In the genomic region with DNA sequence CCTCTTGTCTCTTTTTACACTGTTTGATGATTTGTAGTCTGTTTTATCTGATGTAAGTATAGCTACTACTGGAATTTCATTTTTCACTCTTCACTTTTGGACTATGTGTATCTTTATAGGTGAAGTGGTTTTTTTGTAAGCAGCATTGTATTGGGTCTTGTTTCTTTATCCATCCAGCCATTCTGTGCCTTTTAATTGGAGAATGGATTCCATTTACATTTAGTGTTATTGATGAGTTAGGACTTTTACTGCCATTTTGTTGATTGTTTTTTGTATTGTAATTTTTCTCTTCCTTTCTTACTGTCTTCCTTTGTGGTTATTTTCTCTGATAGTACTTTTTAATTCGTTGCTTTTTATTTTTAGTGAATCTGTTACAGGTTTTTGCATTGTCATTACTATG, we compare ENCODE assay signal across 29 cellular contexts.
"Had no signal": no experiment of that assay in that cellular context is flagged by ENCODE, and none has a peak within 500 bp of the region (broad histone marks: within the 10 kb centered on the region; RNA-seq: fewer than 3 reads in every experiment).

No MANE protein-coding gene starts in this region.

- H3K36me3 ChIP-seq: thoracic aorta, thyroid gland, uterus had no signal

- H3K4me1 ChIP-seq: stomach, suprapubic skin, testis, thyroid gland, tibial artery, tibial nerve, transverse colon, upper lobe of left lung, upper lobe of right lung, uterus, vagina had no signal

- H3K9me3 ChIP-seq: testis, thyroid gland, upper lobe of left lung, vagina had no signal

- FAIRE-seq: urothelium cell line had no signal

- H3K27ac ChIP-seq: stomach, suprapubic skin, testis, thoracic aorta, thyroid gland, tibial artery, tibial nerve, transverse colon, upper lobe of left lung, upper lobe of right lung, uterus, vagina had no signal

- H3K4me1 Mint-ChIP-seq: stimulated activated effector memory CD8-positive, alpha-beta T cell treated with anti-CD3 and anti-CD28 coated beads, Interleukin-12 subunit alpha, Interleukin-12 subunit beta, amount 100 ng/mL, for 72 hours had no signal

- H3K4me3 ChIP-seq: stomach, suprapubic skin, testis, thoracic aorta, thyroid gland, tibial artery, tibial nerve, transverse colon, upper lobe of left lung, upper lobe of right lung, uterus, vagina had no signal

- H3K4me3 Mint-ChIP-seq: stimulated activated effector memory CD8-positive, alpha-beta T cell treated with anti-CD3 and anti-CD28 coated beads, Interleukin-12 subunit alpha, Interleukin-12 subunit beta, amount 100 ng/mL, for 72 hours; stimulated activated memory B cell treated with anti-CD40 and anti-IgM and Interleukin-4, amounts not matched to agents 10 μg/mL and 1 μg/mL and 100 μg/mL, for 72 hours; stimulated activated naive B cell treated with anti-CD40 and anti-IgM and Interleukin-4, amounts not matched to agents 10 μg/mL and 1 μg/mL and 100 μg/mL, for 72 hours; stimulated activated naive CD8-positive, alpha-beta T cell treated with anti-CD3 and anti-CD28 coated beads, Interleukin-15, amount 100 ng/mL, for 72 hours; stimulated activated naive CD8-positive, alpha-beta T cell treated with anti-CD3 and anti-CD28 coated beads, Interleukin-15, Interleukin-2, amounts not matched to agents 100 ng/mL and 50 ng/mL, for 24 hours; type B pancreatic cell had no signal

- H3K27ac Mint-ChIP-seq: stimulated activated effector memory CD8-positive, alpha-beta T cell treated with anti-CD3 and anti-CD28 coated beads, Interleukin-12 subunit alpha, Interleukin-12 subunit beta, amount 100 ng/mL, for 72 hours; stimulated activated memory B cell treated with anti-CD40 and anti-IgM and Interleukin-4, amounts not matched to agents 10 μg/mL and 1 μg/mL and 100 μg/mL, for 72 hours; stimulated activated naive B cell treated with anti-CD40 and anti-IgM and Interleukin-4, amounts not matched to agents 10 μg/mL and 1 μg/mL and 100 μg/mL, for 72 hours; stimulated activated naive CD8-positive, alpha-beta T cell treated with anti-CD3 and anti-CD28 coated beads, Interleukin-15, amount 100 ng/mL, for 72 hours; stimulated activated naive CD8-positive, alpha-beta T cell treated with anti-CD3 and anti-CD28 coated beads, Interleukin-15, Interleukin-2, amounts not matched to agents 100 ng/mL and 50 ng/mL, for 24 hours; type B pancreatic cell had no signal

- H3K27me3 ChIP-seq: stomach, suprapubic skin, testis, thyroid gland, tibial artery, tibial nerve, transverse colon, upper lobe of left lung, upper lobe of right lung, uterus, vagina had no signal

- ATAC-seq: stimulated activated effector memory CD8-positive, alpha-beta T cell treated with anti-CD3 and anti-CD28 coated beads, Interleukin-12 subunit alpha, Interleukin-12 subunit beta, amount 100 ng/mL, for 72 hours; stimulated activated memory B cell treated with anti-CD40 and anti-IgM and Interleukin-4, amounts not matched to agents 10 μg/mL and 1 μg/mL and 100 μg/mL, for 72 hours; stimulated activated naive B cell treated with anti-CD40 and anti-IgM and Interleukin-4, amounts not matched to agents 10 μg/mL and 1 μg/mL and 100 μg/mL, for 72 hours; stimulated activated naive CD8-positive, alpha-beta T cell treated with anti-CD3 and anti-CD28 coated beads, Interleukin-15, amount 100 ng/mL, for 72 hours; stimulated activated naive CD8-positive, alpha-beta T cell treated with anti-CD3 and anti-CD28 coated beads, Interleukin-15, Interleukin-2, amounts not matched to agents 100 U/mL and 50 U/mL, for 24 hours; upper lobe of right lung had no signal

- H3K27me3 Mint-ChIP-seq: stimulated activated memory B cell treated with anti-CD40 and anti-IgM and Interleukin-4, amounts not matched to agents 10 μg/mL and 1 μg/mL and 100 μg/mL, for 72 hours; stimulated activated naive B cell treated with anti-CD40 and anti-IgM and Interleukin-4, amounts not matched to agents 10 μg/mL and 1 μg/mL and 100 μg/mL, for 72 hours; stimulated activated naive CD8-positive, alpha-beta T cell treated with anti-CD3 and anti-CD28 coated beads, Interleukin-15, amount 100 ng/mL, for 72 hours; stimulated activated naive CD8-positive, alpha-beta T cell treated with anti-CD3 and anti-CD28 coated beads, Interleukin-15, Interleukin-2, amounts not matched to agents 100 ng/mL and 50 ng/mL, for 24 hours; type B pancreatic cell had no signal

- DNase-seq: stimulated activated CD4-positive, alpha-beta T cell treated with anti-CD3 and anti-CD28 coated beads, Interleukin-2, amount 100 ng/mL, for 48 hours; stimulated activated CD4-positive, alpha-beta T cell treated with anti-CD3 and anti-CD28 coated beads, Interleukin-4, amount 100 ng/mL, for 1 hour; stimulated activated CD4-positive, alpha-beta T cell treated with anti-CD3 and anti-CD28 coated beads, Interleukin-4, amount 100 ng/mL, for 24 hours; stimulated activated CD4-positive, alpha-beta T cell treated with anti-CD3 and anti-CD28 coated beads, Interleukin-4, amount 100 ng/mL, for 4 hours; stimulated activated CD8-positive, alpha-beta memory T cell treated with anti-CD3 and anti-CD28 coated beads, Interleukin-4, amount 100 ng/mL, for 48 hours; stimulated activated naive B cell treated with anti-CD40 and anti-IgM and Interleukin-4, amounts not matched to agents 10 μg/mL and 1 μg/mL and 100 μg/mL, for 72 hours; stimulated activated naive CD4-positive, alpha-beta T cell; stimulated activated naive CD4-positive, alpha-beta T cell treated with Interleukin-2 at 50 U/mL for 16 hours; stimulated activated naive CD8-positive, alpha-beta T cell treated with anti-CD3 and anti-CD28 coated beads, Interleukin-15, amount 100 ng/mL, for 72 hours; stimulated activated naive CD8-positive, alpha-beta T cell treated with anti-CD3 and anti-CD28 coated beads, Interleukin-15, Interleukin-2, amounts not matched to agents 100 U/mL and 50 U/mL, for 24 hours; stomach; substantia nigra; testis; thyroid gland; tibial artery; transverse colon; trophoblast cell; upper lobe of left lung; upper lobe of right lung; uterus had no signal
